24 cellular contexts compared by ENCODE assay signal in genomic region chr18:76913583-76913982, GRCh38.
DNase-seq lines count a peak whose midpoint lies in the region; ATAC-seq and TF ChIP-seq lines count a peak whose summit lies in the region.
"Had no signal": no experiment of that assay in that cellular context is flagged by ENCODE, and none has a peak within 500 bp of the region (broad histone marks: within the 10 kb centered on the region; RNA-seq: fewer than 3 reads in every experiment).

No MANE protein-coding gene starts in this region.

- no peaks in the 10 kb centered on the region for H3K27me3 ChIP-seq in testis
- H3K27me3 ChIP-seq: cardiac muscle cell, suprapubic skin had no signal

- peak; percentile 91 for ATAC-seq in left colon
- ATAC-seq: activated naive CD4-positive, alpha-beta T cell treated with anti-CD3 and anti-CD28 coated beads, Interleukin-2, amount 50 U/mL, for 72 hours; left cardiac atrium had no signal

- no peak overlapping the region for H3K4me3 ChIP-seq in testis
- H3K4me3 ChIP-seq: cardiac muscle cell, coronary artery, suprapubic skin had no signal

- H3K4me1 ChIP-seq in testis, result no peaks in the 10 kb centered on the region
- H3K4me1 ChIP-seq: suprapubic skin had no signal

- H3K9me3 ChIP-seq in testis, result no peaks in the 10 kb centered on the region
- H3K9me3 ChIP-seq: suprapubic skin had no signal

- H3K36me3 ChIP-seq in testis (ENCODE audit: low read depth, missing control alignments), result peaks cover 5% of the 10 kb centered on the region

- H3K27ac ChIP-seq in testis, result no peak overlapping the region
- H3K27ac ChIP-seq: cardiac muscle cell, coronary artery, epithelial cell of prostate, suprapubic skin, WERI-Rb-1 had no signal

- WGBS in testis, 2 donors, result 94 to 95% methylated on average over 7 of the region's 7 CpGs

- DNase-seq in COLO668 (lab: John Stamatoyannopoulos, UW; ENCODE audit: unreplicated experiment), result peak; percentile 80
- peak; percentile 97 for DNase-seq in NCI-H146 (lab: John Stamatoyannopoulos, UW)
- DNase-seq in NCI-H510A (lab: John Stamatoyannopoulos, UW), result peak; percentile 29
- DNase-seq in left colon, result peak in 1 of 2 donors; percentile 49
- DNase-seq in NCI-H446 treated with DMSO at 0.1 percent for 48 hours (lab: John Stamatoyannopoulos, UW), result no peak
- DNase-seq in SW480 (ENCODE audit: low spot score), result no peak
- no peak for DNase-seq in amygdala (lab: John Stamatoyannopoulos, UW)
- DNase-seq in testis, result no peak
- DNase-seq: activated CD4-positive, alpha-beta T cell treated with anti-CD3 and anti-CD28 coated beads, Interleukin-2, amount 10 ng/mL, durations not matched to agents 7 days and 5 days; activated effector memory CD4-positive, alpha-beta T cell treated with Interleukin-2 at 50 U/mL for 16 hours; activated T-cell treated with anti-CD3 and anti-CD28 coated beads, Interleukin-2, amount 50 U/mL, for 1 hour; effector memory CD4-positive, alpha-beta T cell; EL; immature natural killer cell; left cardiac atrium; NCI-H1048; SIG-M5; stimulated activated naive B cell treated with anti-CD40 and anti-IgM and Interleukin-4, amounts not matched to agents 10 μg/mL and 1 μg/mL and 100 μg/mL, for 72 hours; WERI-Rb-1 had no signal

- TF ChIP-seq POLR2A in testis (IDR thresholded peaks at IDR 0.05), result no peak

- intact Hi-C loops in left colon (cut with DNase I, micrococcal nuclease) (no loop called here), testis (cut with DNase I; ENCODE audit: low total_unique reads) (no loop called here)

- TF ChIP-seq CTCF in testis (IDR thresholded peaks at IDR 0.05), result no peak

Comparison
In these comparisons a context has a peak if more than half of its experiments do, and no peak if none do; other contexts are left out.
1. DNase-seq: peak in COLO668 (single experiment), NCI-H146 (single experiment) and NCI-H510A (single experiment); none in NCI-H446 treated with DMSO at 0.1 percent for 48 hours (single experiment), SW480 (single experiment), amygdala (0 of 56) and testis (single experiment).